In genomic region chr13:108572782-108573211, GRCh38 we compare ENCODE assay signal across 10 cellular contexts.
"Had no signal": no experiment of that assay in that cellular context is flagged by ENCODE, and none has a peak within 500 bp of the region (broad histone marks: within the 10 kb centered on the region; RNA-seq: fewer than 3 reads in every experiment).

No MANE protein-coding gene starts in this region.

- H3K4me3 ChIP-seq: left ventricle myocardium inferior, pancreas, transverse colon had no signal

- DNase-seq: activated CD4-positive, alpha-beta T cell treated with anti-CD3 and anti-CD28 coated beads, Interleukin-2, amount 10 ng/mL, durations not matched to agents 7 days and 5 days; activated naive CD8-positive, alpha-beta T cell treated with anti-CD3 and anti-CD28 coated beads for 36 hours; endodermal cell; kidney; left ventricle myocardium inferior; naive thymus-derived CD8-positive, alpha-beta T cell; pancreas; stimulated activated naive CD8-positive, alpha-beta T cell treated with anti-CD3 and anti-CD28 coated beads, Interleukin-15, Interleukin-2, amounts not matched to agents 100 U/mL and 50 U/mL, for 24 hours; transverse colon had no signal

- ATAC-seq: naive thymus-derived CD8-positive, alpha-beta T cell; pancreas; sciatic nerve; stimulated activated naive CD8-positive, alpha-beta T cell treated with anti-CD3 and anti-CD28 coated beads, Interleukin-15, Interleukin-2, amounts not matched to agents 100 U/mL and 50 U/mL, for 24 hours had no signal
